In the genomic region with DNA sequence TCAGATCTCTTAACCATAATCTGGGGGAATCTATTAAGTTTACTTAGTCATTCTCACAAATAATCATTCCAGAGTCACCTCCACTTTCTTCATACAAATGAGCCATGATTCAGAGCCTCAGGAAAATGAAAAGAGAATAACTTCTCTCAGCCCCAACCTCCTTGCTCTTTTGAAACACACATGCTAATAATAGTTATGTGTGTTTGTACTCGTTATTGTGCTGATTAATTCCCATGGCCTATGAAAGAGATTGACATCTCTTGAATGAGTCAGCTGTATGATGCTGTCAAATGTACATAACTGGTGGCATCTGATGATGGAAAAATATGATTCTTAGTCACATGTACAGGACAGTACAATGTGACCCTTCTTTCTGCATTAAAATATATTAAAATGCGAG, we compare ENCODE assay signal across 20 cellular contexts. TPM values are rescaled to one million over a fixed set of nuclear protein-coding genes. Genes with fewer than 3 reads are reported as not detected.
DNase-seq lines count a peak whose midpoint lies in the region; ATAC-seq, FAIRE-seq and TF ChIP-seq lines count a peak whose summit lies in the region.
"Had no signal": no experiment of that assay in that cellular context is flagged by ENCODE, and none has a peak within 500 bp of the region (broad histone marks: within the 10 kb centered on the region; RNA-seq: fewer than 3 reads in every experiment).

No MANE protein-coding gene starts in this region.

- intact Hi-C loops in endothelial cell of umbilical vein (cut with micrococcal nuclease): no loop called here

- H3K27me3 ChIP-seq in endothelial cell of umbilical vein (ENCODE audit: control insufficient read depth in 2 of 2, insufficient read depth in 2 of 2, low read length in 2 of 2): no peaks in the 10 kb centered on the region
- H3K27me3 ChIP-seq: ascending aorta, dorsolateral prefrontal cortex, pancreas, right lobe of liver had no signal

- ATAC-seq in WTC11: no peak
- no peak for ATAC-seq in activated CD8-positive, alpha-beta T cell treated with anti-CD3 and anti-CD28 coated beads, Interleukin-2, amount 10 ng/mL, durations not matched to agents 7 days and 5 days
- ATAC-seq: activated T-cell treated with anti-CD3 and anti-CD28 coated beads, Interleukin-2, amount 50 U/mL, for 72 hours; pancreas; right lobe of liver; stimulated activated naive B cell treated with anti-CD40 and anti-IgM and Interleukin-4, amounts not matched to agents 10 μg/mL and 1 μg/mL and 100 μg/mL, for 72 hours had no signal

- peaks cover 39% of the 10 kb centered on the region for H3K36me3 Mint-ChIP-seq in WTC11
- H3K36me3 Mint-ChIP-seq in activated CD8-positive, alpha-beta T cell treated with anti-CD3 and anti-CD28 coated beads, Interleukin-2, amount 10 ng/mL, durations not matched to agents 7 days and 5 days (ENCODE audit: low read depth): peaks cover 51% of the 10 kb centered on the region

- H3K4me3 Mint-ChIP-seq in WTC11: no peak overlapping the region
- H3K4me3 Mint-ChIP-seq in activated CD8-positive, alpha-beta T cell treated with anti-CD3 and anti-CD28 coated beads, Interleukin-2, amount 10 ng/mL, durations not matched to agents 7 days and 5 days: no peak overlapping the region
- H3K4me3 Mint-ChIP-seq: activated naive CD4-positive, alpha-beta T cell treated with anti-CD3 and anti-CD28 coated beads, Interleukin-2, amount 10 ng/mL, durations not matched to agents 7 days and 5 days; activated T-cell treated with anti-CD3 and anti-CD28 coated beads, Interleukin-2, amount 50 U/mL, for 72 hours; stimulated activated naive B cell treated with anti-CD40 and anti-IgM and Interleukin-4, amounts not matched to agents 10 μg/mL and 1 μg/mL and 100 μg/mL, for 72 hours; T-helper 1 cell treated with Interleukin-12 subunit alpha and Interleukin-12 subunit beta and Interleukin-4 antibody, amounts not matched to agents 30 μg/mL and 1 μg/mL, for 36 hours had no signal

- no peaks in the 10 kb centered on the region for H4K20me1 ChIP-seq in endothelial cell of umbilical vein (replicated peaks; ENCODE audit: control insufficient read depth, extremely low read depth, insufficient read depth, low read length)

- no peaks in the 10 kb centered on the region for H3K27me3 Mint-ChIP-seq in WTC11 (ENCODE audit: low read depth)
- no peaks in the 10 kb centered on the region for H3K27me3 Mint-ChIP-seq in activated CD8-positive, alpha-beta T cell treated with anti-CD3 and anti-CD28 coated beads, Interleukin-2, amount 10 ng/mL, durations not matched to agents 7 days and 5 days (ENCODE audit: low read depth)
- H3K27me3 Mint-ChIP-seq: activated naive CD4-positive, alpha-beta T cell treated with anti-CD3 and anti-CD28 coated beads, Interleukin-2, amount 10 ng/mL, durations not matched to agents 7 days and 5 days; stimulated activated naive B cell treated with anti-CD40 and anti-IgM and Interleukin-4, amounts not matched to agents 10 μg/mL and 1 μg/mL and 100 μg/mL, for 72 hours had no signal

- H3K79me2 ChIP-seq in endothelial cell of umbilical vein (ENCODE audit: control insufficient read depth, insufficient read depth, low read length): no peaks in the 10 kb centered on the region

- DNase-seq in HPDE6-E6E7 (ENCODE audit: extremely low spot score) (peak; percentile 41), WTC11 (ENCODE audit: low spot score) (no peak), endothelial cell of umbilical vein (ENCODE audit: low read depth, low spot score) (peak; percentile 18), putamen (ENCODE audit: low spot score) (peak; percentile 29), glomerular visceral epithelial cell (ENCODE audit: extremely low spot score) (no peak)
- DNase-seq in stimulated activated CD4-positive, alpha-beta T cell treated with anti-CD3 and anti-CD28 coated beads, Interleukin-4, amount 100 ng/mL, for 24 hours: no peak
- DNase-seq in activated CD8-positive, alpha-beta T cell treated with anti-CD3 and anti-CD28 coated beads, Interleukin-2, amount 10 ng/mL, durations not matched to agents 7 days and 5 days: no peak
- DNase-seq: activated CD4-positive, alpha-beta T cell treated with anti-CD3 and anti-CD28 coated beads, Interleukin-2, amount 50 U/mL, for 1 hour; activated naive CD4-positive, alpha-beta T cell treated with anti-CD3 and anti-CD28 coated beads, Interleukin-2, amount 10 ng/mL, durations not matched to agents 7 days and 5 days; activated T-cell treated with anti-CD3 and anti-CD28 coated beads, Interleukin-2, amount 50 U/mL, for 72 hours; C1 segment of cervical spinal cord; dorsolateral prefrontal cortex; NCI-H1436 treated with DMSO at 0.1 percent for 48 hours; NCI-H774; pancreas; right lobe of liver; RPMI8226; stimulated activated naive B cell treated with anti-CD40 and anti-IgM and Interleukin-4, amounts not matched to agents 10 μg/mL and 1 μg/mL and 100 μg/mL, for 72 hours had no signal

- no peak overlapping the region for H3K4me3 ChIP-seq in endothelial cell of umbilical vein (replicated peaks in 1 of 3; ENCODE audit: insufficient read depth in 1 of 3, low read depth in 1 of 3, low read length in 3 of 3)
- H3K4me3 ChIP-seq: ascending aorta, dorsolateral prefrontal cortex, pancreas, right lobe of liver had no signal

- dilution Hi-C loops in endothelial cell of umbilical vein (cut with MboI; ENCODE audit: extremely low pct_ligation_motif_present, low sequenced_read_pairs): no loop called here

- H3K27ac Mint-ChIP-seq in WTC11: peak overlapping the region; percentile 48; the same call in 1 of the 2 replicates
- no peak overlapping the region for H3K27ac Mint-ChIP-seq in activated CD8-positive, alpha-beta T cell treated with anti-CD3 and anti-CD28 coated beads, Interleukin-2, amount 10 ng/mL, durations not matched to agents 7 days and 5 days
- H3K27ac Mint-ChIP-seq: activated naive CD4-positive, alpha-beta T cell treated with anti-CD3 and anti-CD28 coated beads, Interleukin-2, amount 10 ng/mL, durations not matched to agents 7 days and 5 days; activated T-cell treated with anti-CD3 and anti-CD28 coated beads, Interleukin-2, amount 50 U/mL, for 72 hours; stimulated activated naive B cell treated with anti-CD40 and anti-IgM and Interleukin-4, amounts not matched to agents 10 μg/mL and 1 μg/mL and 100 μg/mL, for 72 hours; T-helper 1 cell treated with Interleukin-12 subunit alpha and Interleukin-12 subunit beta and Interleukin-4 antibody, amounts not matched to agents 30 μg/mL and 1 μg/mL, for 36 hours had no signal

- no peaks in the 10 kb centered on the region for H3K9me3 ChIP-seq in endothelial cell of umbilical vein (replicated peaks; ENCODE audit: control insufficient read depth, insufficient read depth, low read length)
- H3K9me3 ChIP-seq: ascending aorta, pancreas, right lobe of liver had no signal

- H3K4me1 Mint-ChIP-seq in WTC11: no peaks in the 10 kb centered on the region
- no peaks in the 10 kb centered on the region for H3K4me1 Mint-ChIP-seq in activated CD8-positive, alpha-beta T cell treated with anti-CD3 and anti-CD28 coated beads, Interleukin-2, amount 10 ng/mL, durations not matched to agents 7 days and 5 days (ENCODE audit: low read depth)
- H3K4me1 Mint-ChIP-seq: activated naive CD4-positive, alpha-beta T cell treated with anti-CD3 and anti-CD28 coated beads, Interleukin-2, amount 10 ng/mL, durations not matched to agents 7 days and 5 days; stimulated activated naive B cell treated with anti-CD40 and anti-IgM and Interleukin-4, amounts not matched to agents 10 μg/mL and 1 μg/mL and 100 μg/mL, for 72 hours had no signal

- no peak for FAIRE-seq in endothelial cell of umbilical vein (lab: Jason Lieb, UNC)
- FAIRE-seq: pancreas had no signal

- no peak overlapping the region for H3K9ac ChIP-seq in endothelial cell of umbilical vein (replicated peaks; ENCODE audit: extremely low read depth, insufficient read depth, low read length)

- BruUV-seq in endothelial cell of umbilical vein (replicated peaks; lab: Mats Ljungman, UMichigan): no TSS peak

- no peak overlapping the region for H3K4me2 ChIP-seq in endothelial cell of umbilical vein (ENCODE audit: insufficient read depth, low read length)

- H2AFZ ChIP-seq in endothelial cell of umbilical vein (ENCODE audit: low read depth, low read length): no peak overlapping the region

- TF ChIP-seq POLR2A in endothelial cell of umbilical vein (IDR thresholded peaks at IDR 0.05; ENCODE audit: low read depth, low read length): no peak

- H3K36me3 ChIP-seq in endothelial cell of umbilical vein (ENCODE audit: control insufficient read depth in 2 of 2, extremely low read depth in 1 of 2, insufficient read depth in 2 of 2, low read length in 2 of 2): peaks cover 0 to 7% of the 10 kb centered on the region in 2 experiments
- H3K36me3 ChIP-seq: ascending aorta, pancreas, right lobe of liver had no signal

- no peaks in the 10 kb centered on the region for H3K9me3 Mint-ChIP-seq in WTC11
- no peaks in the 10 kb centered on the region for H3K9me3 Mint-ChIP-seq in activated CD8-positive, alpha-beta T cell treated with anti-CD3 and anti-CD28 coated beads, Interleukin-2, amount 10 ng/mL, durations not matched to agents 7 days and 5 days (ENCODE audit: insufficient read depth)
- H3K9me3 Mint-ChIP-seq: activated naive CD4-positive, alpha-beta T cell treated with anti-CD3 and anti-CD28 coated beads, Interleukin-2, amount 10 ng/mL, durations not matched to agents 7 days and 5 days; activated T-cell treated with anti-CD3 and anti-CD28 coated beads, Interleukin-2, amount 50 U/mL, for 72 hours; stimulated activated naive B cell treated with anti-CD40 and anti-IgM and Interleukin-4, amounts not matched to agents 10 μg/mL and 1 μg/mL and 100 μg/mL, for 72 hours; T-helper 1 cell treated with Interleukin-12 subunit alpha and Interleukin-12 subunit beta and Interleukin-4 antibody, amounts not matched to agents 30 μg/mL and 1 μg/mL, for 36 hours had no signal

- no peak overlapping the region for H3K27ac ChIP-seq in endothelial cell of umbilical vein (ENCODE audit: insufficient read depth, low read depth, low read length)
- H3K27ac ChIP-seq: ascending aorta, dorsolateral prefrontal cortex, pancreas, right lobe of liver had no signal

- H3K9me1 ChIP-seq in endothelial cell of umbilical vein (replicated peaks; ENCODE audit: control insufficient read depth, extremely low read depth, insufficient read depth, low read length): no peaks in the 10 kb centered on the region

- CTCF ChIA-PET in WTC11 (lab: Charles Lee) (interaction anchor here (0.9 to 1.3 kb wide), 2 partner anchors 41 to 379 kb away, joined by 3 to 5 read pairs; a partner anchor contains a TSS), endothelial cell of umbilical vein (lab: Charles Lee) (interaction anchor here (1.3 to 2.0 kb wide), 4 partner anchors 11 to 379 kb away, joined by 4 to 7 read pairs (median 4); a partner anchor contains a TSS)
- CTCF ChIA-PET in activated CD8-positive, alpha-beta T cell treated with anti-CD3 and anti-CD28 coated beads, Interleukin-2, amount 10 ng/mL, durations not matched to agents 7 days and 5 days (lab: Charles Lee): interaction anchor here (0.8 to 2.1 kb wide), 5 partner anchors 9 to 400 kb away, joined by 3 to 7 read pairs (median 3); no protein-coding TSS in a partner anchor

- POLR2A ChIA-PET in WTC11 (lab: Charles Lee): no interaction called here
- POLR2A ChIA-PET in endothelial cell of umbilical vein (lab: Charles Lee): no interaction called here
- POLR2A ChIA-PET in activated CD8-positive, alpha-beta T cell treated with anti-CD3 and anti-CD28 coated beads, Interleukin-2, amount 10 ng/mL, durations not matched to agents 7 days and 5 days (lab: Charles Lee): no interaction called here

- TF ChIP-seq CTCF in WTC11 (IDR thresholded peaks at IDR 0.05): no peak
- no peak for TF ChIP-seq CTCF in endothelial cell of umbilical vein (IDR thresholded peaks at IDR 0.05; ENCODE audit: extremely low read depth in 1 of 2, insufficient read depth in 1 of 2, low read depth in 1 of 2, low read length in 2 of 2)

- H3K4me1 ChIP-seq in endothelial cell of umbilical vein (ENCODE audit: control insufficient read depth, extremely low read depth, insufficient read depth, low read length): no peaks in the 10 kb centered on the region
- H3K4me1 ChIP-seq: pancreas, right lobe of liver had no signal

RNA-seq across cellular contexts. Expression of a gene that starts 41.5 kb away (rescaled TPM):
- total RNA-seq in WTC11 (2021): 38.8 to 52.3 TPM (median 43.0 TPM) in 3 replicates
- 26.5 and 27.2 TPM in 2 replicates for total RNA-seq in endothelial cell of umbilical vein
- 10.1 and 11.2 TPM in 2 replicates for polyA plus RNA-seq in endothelial cell of umbilical vein
- polyA plus RNA-seq in endothelial cell of umbilical vein (2011; cell fraction: cytosol; rRNA removed): 14.2 and 20.6 TPM in 2 replicates
- 17.8 and 19.8 TPM in 2 replicates for polyA plus RNA-seq in endothelial cell of umbilical vein (2011; cell fraction: nucleus; rRNA removed)
- polyA plus RNA-seq in endothelial cell of umbilical vein (2012): 9.5 and 14.9 TPM in 2 replicates
- 17.8 and 26.2 TPM in 2 replicates for polyA minus RNA-seq in endothelial cell of umbilical vein
- 57.2 TPM for polyA minus RNA-seq in endothelial cell of umbilical vein (2011; cell fraction: cytosol; rRNA and poly(A)+ RNA removed)
- polyA minus RNA-seq in endothelial cell of umbilical vein (2011; cell fraction: nucleus; rRNA and poly(A)+ RNA removed): 12.7 and 28.6 TPM in 2 replicates
- 10 to 100 TPM; 74.1 to 77.5 TPM for total RNA-seq in activated CD8-positive, alpha-beta T cell treated with anti-CD3 and anti-CD28 coated beads, Interleukin-2, amount 10 ng/mL, durations not matched to agents 7 days and 5 days
- total RNA-seq: ascending aorta had no signal

RNA-seq across cellular contexts. Expression of a gene that starts 41.7 kb away (rescaled TPM):
- total RNA-seq in WTC11 (2021) (16.3 to 17.3 TPM (median 17.2 TPM) in 3 replicates), endothelial cell of umbilical vein (16.1 and 18.1 TPM in 2 replicates)
- 9.0 and 9.1 TPM in 2 replicates for polyA plus RNA-seq in endothelial cell of umbilical vein
- polyA plus RNA-seq in endothelial cell of umbilical vein (2011; cell fraction: cytosol; rRNA removed): 11.1 and 12.8 TPM in 2 replicates
- 18.1 and 18.6 TPM in 2 replicates for polyA plus RNA-seq in endothelial cell of umbilical vein (2011; cell fraction: nucleus; rRNA removed)
- 8.6 and 12.5 TPM in 2 replicates for polyA plus RNA-seq in endothelial cell of umbilical vein (2012)
- polyA minus RNA-seq in endothelial cell of umbilical vein: 45.4 and 47.3 TPM in 2 replicates
- 59.8 TPM for polyA minus RNA-seq in endothelial cell of umbilical vein (2011; cell fraction: cytosol; rRNA and poly(A)+ RNA removed)
- 57.8 and 102 TPM in 2 replicates for polyA minus RNA-seq in endothelial cell of umbilical vein (2011; cell fraction: nucleus; rRNA and poly(A)+ RNA removed)
- 10 to 100 TPM; 31.8 to 32.1 TPM for total RNA-seq in activated CD8-positive, alpha-beta T cell treated with anti-CD3 and anti-CD28 coated beads, Interleukin-2, amount 10 ng/mL, durations not matched to agents 7 days and 5 days

Comparison
In these comparisons a context has a peak if more than half of its experiments do, and no peak if none do; other contexts are left out.
1. DNase-seq: peak in HPDE6-E6E7 (single experiment), endothelial cell of umbilical vein (single experiment) and putamen (single experiment); none in WTC11 (single experiment), stimulated activated CD4-positive, alpha-beta T cell treated with anti-CD3 and anti-CD28 coated beads, Interleukin-4, amount 100 ng/mL, for 24 hours (single experiment), activated CD8-positive, alpha-beta T cell treated with anti-CD3 and anti-CD28 coated beads, Interleukin-2, amount 10 ng/mL, durations not matched to agents 7 days and 5 days (single experiment) and glomerular visceral epithelial cell (single experiment).